Comparison of ENCODE assay signal across 28 cellular contexts in genomic region chr15:89201465-89202005, GRCh38. TPM values are rescaled to one million over a fixed set of nuclear protein-coding genes. Genes with fewer than 3 reads are reported as not detected.
DNase-seq lines count a peak whose midpoint lies in the region; ATAC-seq and TF ChIP-seq lines count a peak whose summit lies in the region.
"Had no signal": no experiment of that assay in that cellular context is flagged by ENCODE, and none has a peak within 500 bp of the region (broad histone marks: within the 10 kb centered on the region; RNA-seq: fewer than 3 reads in every experiment).

No MANE protein-coding gene starts in this region.

- no peak overlapping the region for H4K8ac ChIP-seq in IMR-90 (ENCODE audit: low read depth in 2 of 2, low read length in 2 of 2)

- H3K4me3 Mint-ChIP-seq in GM23338: no peak overlapping the region
- H3K4me3 Mint-ChIP-seq: CD4-positive, alpha-beta T cell had no signal

- H3K14ac ChIP-seq in IMR-90 (replicated peaks; ENCODE audit: low read depth, low read length): no peak overlapping the region

- no peaks in the 10 kb centered on the region for H3K9me3 Mint-ChIP-seq in GM23338
- H3K9me3 Mint-ChIP-seq: CD4-positive, alpha-beta T cell had no signal

- no peaks in the 10 kb centered on the region for H3F3A ChIP-seq in GM23338 (replicated peaks; ENCODE audit: low read depth)

- no peaks in the 10 kb centered on the region for H4K20me1 ChIP-seq in GM23338 (replicated peaks; ENCODE audit: insufficient read depth)
- no peaks in the 10 kb centered on the region for H4K20me1 ChIP-seq in IMR-90 (ENCODE audit: insufficient read depth, low read length)
- H4K20me1 ChIP-seq: BLaER1 treated with 17β-estradiol and CSF1 and Interleukin-3, amounts not matched to agents 10 nM and 100 nM had no signal

- H2AFZ ChIP-seq in GM23338 (no peak overlapping the region), IMR-90 (replicated peaks; ENCODE audit: low read length, poor library complexity) (no peak overlapping the region)

- H3K27me3 ChIP-seq in GM23338 (ENCODE audit: insufficient read depth) (no peaks in the 10 kb centered on the region), IMR-90 (ENCODE audit: control insufficient read depth, insufficient read depth, low read length) (no peaks in the 10 kb centered on the region), dorsolateral prefrontal cortex (no peaks in the 10 kb centered on the region)
- H3K27me3 ChIP-seq: BLaER1 treated with 17β-estradiol and CSF1 and Interleukin-3, amounts not matched to agents 10 nM and 100 nM; SJSA1 had no signal

- no peaks in the 10 kb centered on the region for H3K79me1 ChIP-seq in IMR-90 (ENCODE audit: low read depth in 1 of 2, low read length in 2 of 2)

- no peak overlapping the region for H3K9ac ChIP-seq in IMR-90 (ENCODE audit: low read depth, low read length)
- H3K9ac ChIP-seq: BLaER1 treated with 17β-estradiol and CSF1 and Interleukin-3, amounts not matched to agents 10 nM and 100 nM had no signal

- H3K4me1 Mint-ChIP-seq in GM23338: peaks cover 53% of the 10 kb centered on the region

- dilution Hi-C loops in IMR-90 (cut with HindIII; ENCODE audit: low sequenced_read_pairs, unreplicated experiment): no loop called here

- H3K56ac ChIP-seq in IMR-90 (ENCODE audit: extremely low read depth, insufficient read depth, low read length): no peak overlapping the region

- intact Hi-C loops in IMR-90 (cut with micrococcal nuclease): no loop called here
- intact Hi-C loops in dorsolateral prefrontal cortex (cut with DNase I): loop anchor here (10.0 kb wide), 2 partner anchors 133 to 233 kb away; partner anchors contain the start of gene POLG (in 1 of the 2)
- intact Hi-C loops in sciatic nerve (cut with DNase I): no loop called here

- no TSS peak for BruUV-seq in IMR-90 (replicated peaks; lab: Mats Ljungman, UMichigan)

- WGBS in IMR-90 (ENCODE audit: extremely low coverage in 2 of 2, insufficient read length in 1 of 2), 2 experiments: no CpG with 5 or more reads among the region's 20 CpGs

- no peak overlapping the region for H2BK20ac ChIP-seq in IMR-90 (ENCODE audit: low read depth, low read length)

- H3K27ac ChIP-seq in GM23338 (ENCODE audit: low read depth) (no peak overlapping the region; the same call in 1 of the 2 replicates), IMR-90 (ENCODE audit: insufficient read depth, low read length) (no peak overlapping the region), dorsolateral prefrontal cortex (peak overlapping the region in 43 of 59 donors; percentile 0 to 99 (median 93))
- H3K27ac ChIP-seq: A549; BLaER1 treated with 17β-estradiol and CSF1 and Interleukin-3, amounts not matched to agents 10 nM and 100 nM; HL-60; SJSA1 had no signal

- no peak overlapping the region for H2BK120ac ChIP-seq in IMR-90 (ENCODE audit: low read depth, low read length)

- TF ChIP-seq POLR2A in IMR-90 (IDR thresholded peaks at IDR 0.05; ENCODE audit: low read depth, low read length): no peak

- ATAC-seq in GM23338: no peak
- ATAC-seq in IMR-90 (ENCODE audit: low read depth): no peak
- ATAC-seq in sciatic nerve: no peak
- ATAC-seq in HG02970 (IDR thresholded peaks at IDR 0.05; ENCODE audit: low FRiP score, unreplicated experiment): no peak
- ATAC-seq: A549, HCT116 had no signal

- no peak overlapping the region for H3K18ac ChIP-seq in IMR-90 (ENCODE audit: low read depth, low read length)

- no peak overlapping the region for H2BK15ac ChIP-seq in IMR-90 (ENCODE audit: low read depth, low read length)

- H2AK5ac ChIP-seq in IMR-90 (ENCODE audit: low read depth, low read length): no peak overlapping the region

- H3K4me1 ChIP-seq in GM23338 (ENCODE audit: insufficient read depth) (peaks cover 47% of the 10 kb centered on the region), IMR-90 (ENCODE audit: control insufficient read depth, insufficient read depth, low read length) (peaks cover 9% of the 10 kb centered on the region)
- H3K4me1 ChIP-seq: A549, SJSA1 had no signal

- CTCF ChIA-PET in IMR-90 (lab: Yijun Ruan, JAX): no interaction called here
- CTCF ChIA-PET in HEK293T (lab: Yijun Ruan, JAX): no interaction called here

- no peak for TF ChIP-seq RAD21 in IMR-90 (IDR thresholded peaks at IDR 0.05; ENCODE audit: low read length)

- no peaks in the 10 kb centered on the region for H3K36me3 Mint-ChIP-seq in GM23338 (ENCODE audit: low read depth)

- H3K4me3 ChIP-seq in GM23338 (no peak overlapping the region), IMR-90 (ENCODE audit: insufficient read depth, low read depth, low read length) (no peak overlapping the region), dorsolateral prefrontal cortex (no peak overlapping the region)
- H3K4me3 ChIP-seq: A549; BLaER1 treated with 17β-estradiol and CSF1 and Interleukin-3, amounts not matched to agents 10 nM and 100 nM; SJSA1 had no signal

- no peaks in the 10 kb centered on the region for H3K9me2 ChIP-seq in GM23338 (ENCODE audit: insufficient read depth)

- H3K36me3 ChIP-seq in GM23338 (ENCODE audit: insufficient read depth): no peaks in the 10 kb centered on the region
- peaks cover 6% of the 10 kb centered on the region for H3K36me3 ChIP-seq in IMR-90 (ENCODE audit: control insufficient read depth, insufficient read depth, low read length)
- H3K36me3 ChIP-seq: SJSA1 had no signal

- DNase-seq in GM23338 (ENCODE audit: low spot score) (no peak), IMR-90 (no peak), dorsolateral prefrontal cortex (no peak), sciatic nerve (ENCODE audit: low spot score) (peak; percentile 53), cortex of kidney (lab: John Stamatoyannopoulos, UW) (no peak), HEK293T (ENCODE audit: extremely low spot score) (no peak)
- DNase-seq: AML-193; CD4-positive, alpha-beta T cell; COR-L47; DMS53; GOT3; KBM-7; MM.1S; NCI-H1417; NCI-H1694; NCI-H2081; NCI-H2227 treated with DMSO at 0.1 percent for 48 hours; NCI-H526 treated with DMSO at 0.1 percent for 48 hours; Right ventricle myocardium superior; RPMI8226 had no signal

- POLR2A ChIA-PET in IMR-90 (lab: Charles Lee; ENCODE audit: unreplicated experiment) (no interaction called here), HEK293T (lab: Yijun Ruan, JAX) (no interaction called here)

- no peaks in the 10 kb centered on the region for H3K79me2 ChIP-seq in GM23338 (replicated peaks; ENCODE audit: insufficient read depth)

- no peak overlapping the region for H2BK5ac ChIP-seq in IMR-90 (ENCODE audit: low read depth, low read length, poor library complexity, severe bottlenecking)

- no peak overlapping the region for H4K5ac ChIP-seq in IMR-90 (ENCODE audit: low read depth, low read length)

- no peak overlapping the region for H4K91ac ChIP-seq in IMR-90 (ENCODE audit: insufficient read depth, low read depth, low read length)

- 0 out of 2 replicates have a peak, but pooled peaks cover 3% of the 10 kb centered on the region for H3K9me1 ChIP-seq in IMR-90 (ENCODE audit: insufficient read depth, low read length)

- H3K27ac Mint-ChIP-seq in GM23338: no peak overlapping the region
- H3K27ac Mint-ChIP-seq: CD4-positive, alpha-beta T cell had no signal

- H2AK9ac ChIP-seq in IMR-90 (replicated peaks; ENCODE audit: low read depth, low read length, poor library complexity): no peak overlapping the region

- TF ChIP-seq CTCF in GM23338 (conservative IDR thresholded peaks at IDR 0.05; ENCODE audit: low read depth in 2 of 2) (no peak), IMR-90 (conservative IDR thresholded peaks at IDR 0.05; ENCODE audit: low read depth, low read length) (no peak), dorsolateral prefrontal cortex (IDR thresholded peaks at IDR 0.05 in 54 of 56, conservative IDR thresholded peaks at IDR 0.05 in 2 of 56; ENCODE audit: low read depth in 1 of 56, partially characterized antibody in 56 of 56) (no peak)

- in situ Hi-C loops in IMR-90 (cut with MboI; ENCODE audit: low sequenced_read_pairs): no loop called here

- H3K4me2 ChIP-seq in GM23338 (peak overlapping the region; percentile 31; the same call in 1 of the 2 replicates), IMR-90 (ENCODE audit: low read depth, low read length) (no peak overlapping the region)
- H3K4me2 ChIP-seq: A549; BLaER1 treated with 17β-estradiol and CSF1 and Interleukin-3, amounts not matched to agents 10 nM and 100 nM had no signal

- H3K4ac ChIP-seq in IMR-90 (ENCODE audit: low read depth, low read length): no peak overlapping the region

- H3K27me3 Mint-ChIP-seq in GM23338 (ENCODE audit: insufficient read depth, low read depth, poor library complexity): peaks cover 4% of the 10 kb centered on the region
- H3K27me3 Mint-ChIP-seq: CD4-positive, alpha-beta T cell had no signal

- H3K9me3 ChIP-seq in IMR-90 (ENCODE audit: control insufficient read depth, insufficient read depth, low read length): no peaks in the 10 kb centered on the region
- H3K9me3 ChIP-seq: A549; BLaER1 treated with 17β-estradiol and CSF1 and Interleukin-3, amounts not matched to agents 10 nM and 100 nM; SJSA1 had no signal

- H3K23ac ChIP-seq in IMR-90 (ENCODE audit: low read depth, low read length): no peak overlapping the region

TF ChIP-seq in GM23338, 12 proteins besides CTCF, POLR2A, EP300 and RAD21 (continues in another document):
- TF ChIP-seq ZNF114 (CRISPR knock-in tag; IDR thresholded peaks at IDR 0.05) (no peak), ZNF331 (CRISPR knock-in tag; IDR thresholded peaks at IDR 0.05; ENCODE audit: low read depth) (no peak)

TF ChIP-seq in IMR-90, 13 proteins besides CTCF, POLR2A, EP300 and RAD21 (continues in another document):
- peak; percentile 63 for TF ChIP-seq CEBPB (IDR thresholded peaks at IDR 0.05; ENCODE audit: low read depth, low read length)

TF ChIP-seq in HEK293T, 16 proteins besides CTCF, POLR2A, EP300 and RAD21 (continues in another document):
- TF ChIP-seq SP1 (IDR thresholded peaks at IDR 0.05) (no peak), ARNT (IDR thresholded peaks at IDR 0.05) (no peak), ZNF384 (IDR thresholded peaks at IDR 0.05) (no peak), BHLHE40 (IDR thresholded peaks at IDR 0.05; ENCODE audit: borderline replicate concordance) (no peak), FOXK2 (IDR thresholded peaks at IDR 0.05) (no peak)

RNA-seq across cellular contexts. Expression of gene RLBP1, which starts 19.8 kb away (rescaled TPM):
- not detected in 2 replicates for total RNA-seq in GM23338 (2014; rRNA removed; shearing (Covaris generic))
- not detected in 2 replicates for polyA plus RNA-seq in GM23338 (2016; fragmentation: Nextera tagmentation; extraction: Ambion mirVana)
- total RNA-seq in IMR-90 (2012; rRNA removed): not detected in 2 replicates
- not detected in 2 replicates for polyA plus RNA-seq in IMR-90 (2012; rRNA removed)
- polyA plus RNA-seq in IMR-90 (2012; cell fraction: cytosol; rRNA removed): not detected in 2 replicates
- polyA plus RNA-seq in IMR-90 (2012; cell fraction: nucleus; rRNA removed; ENCODE audit: low replicate concordance): not detected in 2 replicates
- total RNA-seq in dorsolateral prefrontal cortex: 10 to 100 TPM in 18 of 120 experiments, 1 to 10 TPM in 102; 1.7 to 21.4 (median 6.2) TPM
- total RNA-seq in sciatic nerve: not detected
- total RNA-seq: CD4-positive, alpha-beta T cell; Daoy; NCI-H460; Right ventricle myocardium superior; SJSA1 had no signal
- polyA plus RNA-seq: A549 had no signal

RNA-seq across cellular contexts. Expression of gene FANCI, which starts 42.2 kb away (rescaled TPM):
- 52.4 and 66.8 TPM in 2 replicates for total RNA-seq in GM23338 (2014; rRNA removed; shearing (Covaris generic))
- polyA plus RNA-seq in GM23338 (2016; fragmentation: Nextera tagmentation; extraction: Ambion mirVana) (57.6 and 63.6 TPM in 2 replicates), IMR-90 (2012; rRNA removed) (11.6 and 13.2 TPM in 2 replicates)
- total RNA-seq in IMR-90 (2012; rRNA removed) (25.6 and 34.2 TPM in 2 replicates), dorsolateral prefrontal cortex (10 to 100 TPM in 41 of 120 experiments, 1 to 10 TPM in 79; 5.2 to 24.3 (median 8.9) TPM), sciatic nerve (5.0 TPM)
- 1.8 and 4.1 TPM in 2 replicates for polyA plus RNA-seq in IMR-90 (2012; cell fraction: cytosol; rRNA removed)
- 3.0 and 18.5 TPM in 2 replicates for polyA plus RNA-seq in IMR-90 (2012; cell fraction: nucleus; rRNA removed; ENCODE audit: low replicate concordance)

Comparison
In these comparisons a context has a peak if more than half of its experiments do, and no peak if none do; other contexts are left out.
1. H3K27ac ChIP-seq: peak in dorsolateral prefrontal cortex (43 of 59); none in GM23338 (single experiment) and IMR-90 (single experiment).
2. intact Hi-C loops: an anchor here in dorsolateral prefrontal cortex (10.0 kb wide); none called in IMR-90 and sciatic nerve.